8 cellular contexts compared by ENCODE assay signal in the genomic region with DNA sequence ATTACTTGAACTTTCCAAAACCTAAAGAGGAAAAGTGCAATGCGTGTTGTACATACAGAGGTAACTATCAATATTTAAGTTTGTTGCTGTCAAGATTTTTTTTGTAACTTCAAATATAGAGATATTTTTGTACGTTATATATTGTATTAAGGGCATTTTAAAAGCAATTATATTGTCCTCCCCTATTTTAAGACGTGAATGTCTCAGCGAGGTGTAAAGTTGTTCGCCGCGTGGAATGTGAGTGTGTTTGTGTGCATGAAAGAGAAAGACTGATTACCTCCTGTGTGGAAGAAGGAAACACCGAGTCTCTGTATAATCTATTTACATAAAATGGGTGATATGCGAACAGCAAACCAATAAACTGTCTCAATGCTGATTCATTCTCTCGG. TPM values are rescaled to one million over a fixed set of nuclear protein-coding genes. Genes with fewer than 3 reads are reported as not detected.
DNase-seq lines count a peak whose midpoint lies in the region; ATAC-seq and TF ChIP-seq lines count a peak whose summit lies in the region.

No MANE protein-coding gene starts in this region.

- H3K4me2 ChIP-seq in HCT116 (ENCODE audit: low read length), result peak overlapping the region; percentile 98

- no peaks in the 10 kb centered on the region for H3K27me3 ChIP-seq in HCT116 (ENCODE audit: insufficient read depth, low read length)

- no peaks in the 10 kb centered on the region for H3K36me3 Mint-ChIP-seq in memory B cell

- in situ Hi-C loops in astrocyte of the cerebellum (cut with HindIII; ENCODE audit: low sequenced_read_pairs), result no loop called here

- intact Hi-C loops in HCT116 (cut with micrococcal nuclease), result loop anchor here (5.0 kb wide), 4 partner anchors 230 to 695 kb away; no protein-coding TSS in a partner anchor

- peaks cover 8% of the 10 kb centered on the region for H3K27me3 Mint-ChIP-seq in memory B cell

- H3K27ac Mint-ChIP-seq in memory B cell, result peak overlapping the region; percentile 32

- H3K9ac ChIP-seq in HCT116 (ENCODE audit: low read length), result peak overlapping the region; percentile 94

- H4K20me1 ChIP-seq in HCT116 (ENCODE audit: insufficient read depth), result no peaks in the 10 kb centered on the region

- CTCF ChIA-PET in HCT116 (lab: Charles Lee), result interaction anchor here (0.6 to 3.3 kb wide), 8 partner anchors 11 to 944 kb away, joined by 3 to 18 read pairs (median 3); no protein-coding TSS in a partner anchor

- TF ChIP-seq CTCF in 22Rv1 (IDR thresholded peaks at IDR 0.05) (no peak), HCT116 (IDR thresholded peaks at IDR 0.05 in 2 of 3, conservative IDR thresholded peaks at IDR 0.05 in 1 of 3; ENCODE audit: borderline replicate concordance in 1 of 3, insufficient read depth in 1 of 3, low read depth in 2 of 3, low read length in 2 of 3) (no peak), astrocyte of the cerebellum (IDR thresholded peaks at IDR 0.05; ENCODE audit: low read depth, low read length, missing control alignments) (no peak)

- no peak overlapping the region for H2AFZ ChIP-seq in HCT116 (ENCODE audit: low read depth, low read length, poor library complexity, severe bottlenecking)

- BruUV-seq in HCT116 (replicated peaks; lab: Mats Ljungman, UMichigan), result no TSS peak

- H3K9me3 Mint-ChIP-seq in memory B cell, result no peaks in the 10 kb centered on the region

- POLR2A ChIA-PET in HCT116 (lab: Charles Lee), result interaction anchor here (1.2 to 3.7 kb wide), 3 partner anchors 95 to 548 kb away, joined by 3 to 18 read pairs (median 5); no protein-coding TSS in a partner anchor

- ATAC-seq in HCT116, result no peak
- peak; percentile 12 for ATAC-seq in memory B cell (ENCODE audit: low read depth)
- ATAC-seq in GM18870 (IDR thresholded peaks at IDR 0.05; ENCODE audit: unreplicated experiment), result no peak

- no peak for TF ChIP-seq RAD21 in HCT116 (IDR thresholded peaks at IDR 0.05; ENCODE audit: low read depth)

- TF ChIP-seq POLR2A in HCT116 (IDR thresholded peaks at IDR 0.05; ENCODE audit: borderline replicate concordance, extremely low read depth, insufficient read depth, insufficient read length), result no peak

- peak overlapping the region; percentile 86 for H3K27ac ChIP-seq in 22Rv1
- peak overlapping the region; percentile 97 for H3K27ac ChIP-seq in HCT116 (ENCODE audit: low read depth, low read length)

- no peaks in the 10 kb centered on the region for H3K9me3 ChIP-seq in HCT116 (ENCODE audit: control insufficient read depth in 1 of 2, insufficient read depth in 1 of 2, low read depth in 1 of 2, low read length in 2 of 2)

- H3K79me2 ChIP-seq in HCT116 (ENCODE audit: insufficient read depth, low read length), result peaks cover 42% of the 10 kb centered on the region

- H3K4me3 Mint-ChIP-seq in memory B cell, result peak overlapping the region; percentile 96

- RAD21 ChIA-PET in HCT116 (lab: Charles Lee; ENCODE audit: low non-redundant PET in 1 of 2, low total read pairs in 2 of 2, uncharacterized antibody in 2 of 2, unreplicated experiment in 2 of 2), result interaction anchor here (0.6 to 2.1 kb wide), 3 partner anchors 30 to 548 kb away, joined by 3 to 6 read pairs (median 5); no protein-coding TSS in a partner anchor

- DNase-seq in HCT116 (ENCODE audit: low read depth, low spot score) (no peak), astrocyte of the cerebellum (ENCODE audit: low read depth) (no peak), memory B cell (ENCODE audit: low spot score in 2 of 2) (no peak), ecto neural progenitor cell (ENCODE audit: low spot score) (no peak), hypothalamus (lab: John Stamatoyannopoulos, UW) (no peak), anterior cingulate cortex (lab: John Stamatoyannopoulos, UW) (no peak)

- H3K4me3 ChIP-seq in HCT116 (replicated peaks in 1 of 2; ENCODE audit: low read depth in 1 of 2, low read length in 2 of 2) (peak overlapping the region; percentile 85 to 93), astrocyte of the cerebellum (ENCODE audit: low read depth, low read length) (peak overlapping the region; percentile 84)

- H3K9me2 ChIP-seq in HCT116 (ENCODE audit: insufficient read depth), result no peaks in the 10 kb centered on the region

- H3K4me1 ChIP-seq in HCT116 (ENCODE audit: control insufficient read depth in 1 of 2, insufficient read depth in 2 of 2, low read length in 2 of 2), result peaks cover 45 to 69% of the 10 kb centered on the region in 2 experiments

- H3K4me1 Mint-ChIP-seq in memory B cell, result peaks cover 28% of the 10 kb centered on the region

- H3K36me3 ChIP-seq in HCT116 (ENCODE audit: control insufficient read depth in 1 of 2, insufficient read depth in 2 of 2, low read length in 2 of 2), result peaks cover 0 to 15% of the 10 kb centered on the region in 2 experiments; a peak in 2 of 4 replicates

TF ChIP-seq in HCT116, 20 proteins besides CTCF, POLR2A, EP300 and RAD21:
- TF ChIP-seq EZH2 (IDR thresholded peaks at IDR 0.05) (no peak), CEBPB (IDR thresholded peaks at IDR 0.05; ENCODE audit: low read depth) (no peak), POLR2AphosphoS5 (IDR thresholded peaks at IDR 0.05; ENCODE audit: low read depth, low read length) (no peak)

RNA-seq across cellular contexts. Expression of a gene that starts 2.1 kb away (rescaled TPM):
- total RNA-seq in HCT116 (2021; ENCODE audit: unreplicated experiment), result 87.2 TPM
- polyA plus RNA-seq in HCT116 (2012), result 186 and 301 TPM in 2 replicates

RNA-seq across cellular contexts. Expression of a gene that starts 13.0 kb away (rescaled TPM):
- total RNA-seq in HCT116 (2021; ENCODE audit: unreplicated experiment), result 35.0 TPM
- 19.3 and 21.0 TPM in 2 replicates for polyA plus RNA-seq in HCT116 (2012)
